Comparison of ENCODE assay signal across 10 cellular contexts in the genomic region with DNA sequence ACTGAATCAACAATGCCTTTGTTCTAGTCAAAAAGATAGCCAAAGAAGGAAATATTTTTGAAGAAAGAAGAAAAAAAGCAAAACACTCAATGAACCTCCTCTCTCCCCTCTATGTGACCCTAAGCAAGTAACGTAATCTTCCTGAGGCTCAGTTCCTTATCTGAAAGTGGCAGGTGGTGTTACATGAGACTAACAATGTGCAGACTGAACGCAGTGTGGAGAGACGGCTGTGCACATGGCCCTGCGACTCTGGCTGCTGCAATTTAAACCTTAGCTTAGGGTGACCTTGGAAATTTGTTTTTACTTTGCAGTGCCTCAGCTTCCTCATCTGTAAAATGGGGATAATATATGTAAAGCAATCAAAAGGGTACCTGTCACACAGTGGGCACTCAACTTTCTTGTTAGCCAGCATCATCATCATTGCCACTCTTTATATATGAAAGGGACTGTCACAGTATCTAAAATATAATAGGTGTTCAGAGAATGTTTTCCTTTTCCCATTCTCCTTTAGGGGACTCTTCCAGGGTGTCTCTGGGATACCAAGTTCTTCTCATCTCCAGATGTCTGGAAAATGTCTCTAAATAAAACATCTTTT.
DNase-seq lines count a peak whose midpoint lies in the region; ATAC-seq, FAIRE-seq and TF ChIP-seq lines count a peak whose summit lies in the region.
"Had no signal": no experiment of that assay in that cellular context is flagged by ENCODE, and none has a peak within 500 bp of the region (broad histone marks: within the 10 kb centered on the region; RNA-seq: fewer than 3 reads in every experiment).

No MANE protein-coding gene starts in this region.

- H3K4me3 Mint-ChIP-seq in naive B cell: peak overlapping the region in 3 of 8 donors; percentile 29 to 69 (median 49)
- no peak overlapping the region for H3K4me3 Mint-ChIP-seq in activated CD4-positive, alpha-beta T cell treated with anti-CD3 and anti-CD28 coated beads, Interleukin-2, amount 10 ng/mL, durations not matched to agents 7 days and 5 days
- H3K4me3 Mint-ChIP-seq: activated naive CD8-positive, alpha-beta T cell treated with anti-CD3 and anti-CD28 coated beads, Interleukin-2, amount 50 U/mL, for 24 hours had no signal

- DNase-seq in GM12878 (ENCODE audit: low read depth, low spot score): no peak
- peak; percentile 35 for DNase-seq in naive B cell
- no peak for DNase-seq in NCI-H1417 (lab: John Stamatoyannopoulos, UW)
- DNase-seq in stimulated activated naive CD4-positive, alpha-beta T cell (lab: John Stamatoyannopoulos, UW): no peak
- no peak for DNase-seq in activated CD4-positive, alpha-beta T cell treated with anti-CD3 and anti-CD28 coated beads, Interleukin-2, amount 10 ng/mL, durations not matched to agents 7 days and 5 days
- DNase-seq: activated naive CD8-positive, alpha-beta T cell treated with anti-CD3 and anti-CD28 coated beads, Interleukin-2, amount 50 U/mL, for 24 hours; NCI-H1417 treated with DMSO at 0.1 percent for 48 hours had no signal

- no peaks in the 10 kb centered on the region for H3K9me3 Mint-ChIP-seq in naive B cell
- peaks cover 6% of the 10 kb centered on the region for H3K9me3 Mint-ChIP-seq in activated CD4-positive, alpha-beta T cell treated with anti-CD3 and anti-CD28 coated beads, Interleukin-2, amount 10 ng/mL, durations not matched to agents 7 days and 5 days
- H3K9me3 Mint-ChIP-seq: activated naive CD8-positive, alpha-beta T cell treated with anti-CD3 and anti-CD28 coated beads, Interleukin-2, amount 50 U/mL, for 24 hours had no signal

- CTCF ChIA-PET in GM12878 (lab: Yijun Ruan, JAX): no interaction called here
- CTCF ChIA-PET in activated CD4-positive, alpha-beta T cell treated with anti-CD3 and anti-CD28 coated beads, Interleukin-2, amount 10 ng/mL, durations not matched to agents 7 days and 5 days (lab: Charles Lee): interaction anchor here (1.2 to 1.8 kb wide), 4 partner anchors 12 to 26 kb away, joined by 3 to 6 read pairs (median 4); no protein-coding TSS in a partner anchor

- peaks cover 18 to 39% (median 36%) of the 10 kb centered on the region in 3 donors for H3K4me1 Mint-ChIP-seq in naive B cell
- peaks cover 33% of the 10 kb centered on the region for H3K4me1 Mint-ChIP-seq in activated CD4-positive, alpha-beta T cell treated with anti-CD3 and anti-CD28 coated beads, Interleukin-2, amount 10 ng/mL, durations not matched to agents 7 days and 5 days

- TF ChIP-seq RAD21 in GM12878 (IDR thresholded peaks at IDR 0.05; ENCODE audit: insufficient read depth, low read depth, low read length): no peak

- no peak for TF ChIP-seq EP300 in GM12878 (IDR thresholded peaks at IDR 0.05; ENCODE audit: borderline replicate concordance in 1 of 2, control insufficient read depth in 1 of 2, low read depth in 2 of 2, low read length in 2 of 2)

- no peaks in the 10 kb centered on the region for H3K36me3 Mint-ChIP-seq in naive B cell
- no peaks in the 10 kb centered on the region for H3K36me3 Mint-ChIP-seq in activated CD4-positive, alpha-beta T cell treated with anti-CD3 and anti-CD28 coated beads, Interleukin-2, amount 10 ng/mL, durations not matched to agents 7 days and 5 days (ENCODE audit: low read depth)

- no peaks in the 10 kb centered on the region for H3K79me2 ChIP-seq in GM12878 (ENCODE audit: control insufficient read depth, insufficient read depth, low read length)

- no peak for TF ChIP-seq POLR2A in GM12878 (IDR thresholded peaks at IDR 0.05; ENCODE audit: low read depth, low read length)

- intact Hi-C loops in GM12878 (cut with micrococcal nuclease; ENCODE audit: unreplicated experiment): no loop called here

- SMC1A ChIA-PET in GM12878 (lab: Charles Lee; ENCODE audit: uncharacterized antibody, unreplicated experiment): no interaction called here

- no peaks in the 10 kb centered on the region for H3K9me3 ChIP-seq in GM12878 (replicated peaks; ENCODE audit: control insufficient read depth, insufficient read depth, low read length)

- no peaks in the 10 kb centered on the region for H3K36me3 ChIP-seq in GM12878 (ENCODE audit: control insufficient read depth in 2 of 2, insufficient read depth in 2 of 2, low read length in 1 of 2)

- H3K9ac ChIP-seq in GM12878 (ENCODE audit: control insufficient read depth, insufficient read depth, low read length): no peak overlapping the region

- no peak for TF ChIP-seq CTCF in GM12878 (IDR thresholded peaks at IDR 0.05 in 2 of 3, conservative IDR thresholded peaks at IDR 0.05 in 1 of 3; ENCODE audit: control insufficient read depth in 2 of 3, extremely low read depth in 1 of 3, insufficient read depth in 1 of 3, low read depth in 3 of 3, low read length in 3 of 3)

- H4K20me1 ChIP-seq in GM12878 (ENCODE audit: control insufficient read depth, insufficient read depth): no peaks in the 10 kb centered on the region

- H3K27me3 ChIP-seq in GM12878 (replicated peaks in 1 of 2; ENCODE audit: control insufficient read depth in 2 of 2, insufficient read depth in 2 of 2, low read length in 1 of 2): no peaks in the 10 kb centered on the region

- peak overlapping the region in 5 of 6 donors; percentile 6 to 87 (median 76) for H3K27ac Mint-ChIP-seq in naive B cell
- no peak overlapping the region for H3K27ac Mint-ChIP-seq in activated CD4-positive, alpha-beta T cell treated with anti-CD3 and anti-CD28 coated beads, Interleukin-2, amount 10 ng/mL, durations not matched to agents 7 days and 5 days
- H3K27ac Mint-ChIP-seq: activated naive CD8-positive, alpha-beta T cell treated with anti-CD3 and anti-CD28 coated beads, Interleukin-2, amount 50 U/mL, for 24 hours had no signal

- RAD21 ChIA-PET in GM12878 (lab: Charles Lee; ENCODE audit: unreplicated experiment): no interaction called here

- H3K4me3 ChIP-seq in GM12878: no peak overlapping the region

- no peak overlapping the region for H3K4me2 ChIP-seq in GM12878 (ENCODE audit: control insufficient read depth, insufficient read depth)

- H2AFZ ChIP-seq in GM12878 (ENCODE audit: control insufficient read depth, low read depth, low read length): no peak overlapping the region

- ATAC-seq in GM18511 (IDR thresholded peaks at IDR 0.05; ENCODE audit: unreplicated experiment): peak; percentile 90
- ATAC-seq in HG03469 (IDR thresholded peaks at IDR 0.05; ENCODE audit: unreplicated experiment): peak; percentile 48
- ATAC-seq in GM12878: no peak
- ATAC-seq in naive B cell (ENCODE audit: low read depth in 2 of 2): peak; percentile 93 to 96
- ATAC-seq in HG03039 (IDR thresholded peaks at IDR 0.05; ENCODE audit: unreplicated experiment): no peak
- ATAC-seq: activated naive CD8-positive, alpha-beta T cell treated with anti-CD3 and anti-CD28 coated beads, Interleukin-2, amount 50 U/mL, for 24 hours had no signal

- no peaks in the 10 kb centered on the region for H3K27me3 Mint-ChIP-seq in naive B cell
- peaks cover 2% of the 10 kb centered on the region for H3K27me3 Mint-ChIP-seq in activated CD4-positive, alpha-beta T cell treated with anti-CD3 and anti-CD28 coated beads, Interleukin-2, amount 10 ng/mL, durations not matched to agents 7 days and 5 days
- H3K27me3 Mint-ChIP-seq: activated naive CD8-positive, alpha-beta T cell treated with anti-CD3 and anti-CD28 coated beads, Interleukin-2, amount 50 U/mL, for 24 hours had no signal

- POLR2A ChIA-PET in GM12878 (lab: Charles Lee): no interaction called here
- POLR2A ChIA-PET in activated CD4-positive, alpha-beta T cell treated with anti-CD3 and anti-CD28 coated beads, Interleukin-2, amount 10 ng/mL, durations not matched to agents 7 days and 5 days (lab: Charles Lee): no interaction called here

- FAIRE-seq in GM12878 (lab: Jason Lieb, UNC): no peak

- WGBS in GM12878 (ENCODE audit: insufficient coverage, insufficient replicate concordance, low lambda C conversion rate, missing lambda C conversion rate): 72% methylated on average over 4 of the region's 4 CpGs

- H3K4me1 ChIP-seq in GM12878 (ENCODE audit: control insufficient read depth, insufficient read depth, low read length): no peaks in the 10 kb centered on the region

- in situ Hi-C loops in GM12878 (cut with MboI): no loop called here

- H3K27ac ChIP-seq in GM12878 (ENCODE audit: control insufficient read depth, insufficient read depth): no peak overlapping the region

- BruUV-seq in GM12878 (replicated peaks; lab: Mats Ljungman, UMichigan): no TSS peak

TF ChIP-seq in GM12878, 131 proteins besides CTCF, POLR2A, EP300 and RAD21:
- TF ChIP-seq SPI1 (IDR thresholded peaks at IDR 0.05; ENCODE audit: borderline replicate concordance, insufficient read depth, low read depth, low read length) (0 out of 2 replicates have a peak, but pooled peaks have one; percentile 8), GATAD2B (conservative IDR thresholded peaks at IDR 0.05; ENCODE audit: low read depth) (no peak), BMI1 (IDR thresholded peaks at IDR 0.05; ENCODE audit: borderline replicate concordance) (no peak), BCL11A (IDR thresholded peaks at IDR 0.05; ENCODE audit: low read depth, low read length) (no peak), EED (IDR thresholded peaks at IDR 0.05; ENCODE audit: low read depth) (no peak), ZNF384 (IDR thresholded peaks at IDR 0.05; ENCODE audit: borderline replicate concordance, low read depth, low read length) (no peak)

Comparison
In these comparisons a context has a peak if more than half of its experiments do, and no peak if none do; other contexts are left out.
1. ATAC-seq: peak in GM18511 (single experiment), HG03469 (single experiment) and naive B cell (2 of 2); none in GM12878 (single experiment) and HG03039 (single experiment).